In the genomic region with DNA sequence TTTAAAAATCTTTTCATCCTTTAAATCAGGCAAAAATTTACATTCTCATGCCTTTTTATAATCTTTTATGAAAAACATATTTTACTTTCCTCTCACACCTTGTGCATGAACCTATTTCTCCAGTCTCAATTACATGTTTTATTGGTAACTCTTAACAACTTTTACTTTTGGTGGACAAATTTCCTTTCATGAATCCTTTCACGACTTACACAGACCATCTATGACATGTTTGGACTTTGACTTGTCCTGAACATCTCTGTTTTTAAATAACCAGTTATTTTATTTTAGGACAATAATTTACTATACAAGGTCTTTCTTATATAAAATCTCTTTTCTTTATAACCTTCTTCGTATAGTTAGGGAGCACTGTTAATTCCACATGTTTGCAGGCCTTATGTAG, we compare ENCODE assay signal across 16 cellular contexts. TPM values are rescaled to one million over a fixed set of nuclear protein-coding genes. Genes with fewer than 3 reads are reported as not detected.
DNase-seq lines count a peak whose midpoint lies in the region; FAIRE-seq and TF ChIP-seq lines count a peak whose summit lies in the region.
"Had no signal": no experiment of that assay in that cellular context is flagged by ENCODE, and none has a peak within 500 bp of the region (broad histone marks: within the 10 kb centered on the region; RNA-seq: fewer than 3 reads in every experiment).

No MANE protein-coding gene starts in this region.

- H3K27me3 ChIP-seq in HAP-1 (ENCODE audit: low read depth): no peaks in the 10 kb centered on the region
- H3K27me3 ChIP-seq: ascending aorta, gastrocnemius medialis had no signal

- POLR2A ChIA-PET in HEK293 (lab: Yijun Ruan, JAX): no interaction called here

- peaks cover 10% of the 10 kb centered on the region for H3K9me3 Mint-ChIP-seq in type B pancreatic cell

- peaks cover 4% of the 10 kb centered on the region for H3K36me3 Mint-ChIP-seq in type B pancreatic cell

- H3K4me3 ChIP-seq in HEK293 (ENCODE audit: low read depth, low read length) (no peak overlapping the region), fibroblast of the aortic adventitia (ENCODE audit: low read depth, low read length) (no peak overlapping the region), HAP-1 (no peak overlapping the region)
- H3K4me3 ChIP-seq: ascending aorta, gastrocnemius medialis had no signal

- H3K27ac Mint-ChIP-seq in type B pancreatic cell: no peak overlapping the region
- H3K27ac Mint-ChIP-seq: activated CD4-positive, alpha-beta memory T cell treated with anti-CD3 and anti-CD28 coated beads for 36 hours had no signal

- in situ Hi-C loops in HAP-1 (cut with MboI; ENCODE audit: low sequenced_read_pairs): no loop called here

- no peaks in the 10 kb centered on the region for H3K9me3 ChIP-seq in HEK293 (ENCODE audit: control insufficient read depth, insufficient read depth, low read depth, low read length)
- H3K9me3 ChIP-seq in HAP-1: peaks cover 37% of the 10 kb centered on the region
- H3K9me3 ChIP-seq: gastrocnemius medialis had no signal

- H3K4me1 ChIP-seq in HEK293 (ENCODE audit: control insufficient read depth, insufficient read depth, low read length) (no peaks in the 10 kb centered on the region), HAP-1 (no peaks in the 10 kb centered on the region)
- H3K4me1 ChIP-seq: ascending aorta, gastrocnemius medialis had no signal

- TF ChIP-seq CTCF in HEK293 (tag by site-specific recombination; IDR thresholded peaks at IDR 0.05) (no peak), fibroblast of the aortic adventitia (IDR thresholded peaks at IDR 0.05; ENCODE audit: insufficient read depth, low read length) (no peak), type B pancreatic cell (conservative IDR thresholded peaks at IDR 0.05) (no peak)

- no peak overlapping the region for H3K4me3 Mint-ChIP-seq in type B pancreatic cell
- H3K4me3 Mint-ChIP-seq: activated CD4-positive, alpha-beta memory T cell treated with anti-CD3 and anti-CD28 coated beads for 36 hours had no signal

- peak; percentile 51 for DNase-seq in DMS53 (lab: John Stamatoyannopoulos, UW)
- DNase-seq in DMS53 treated with DMSO at 0.1 percent for 48 hours (lab: John Stamatoyannopoulos, UW; ENCODE audit: unreplicated experiment): no peak
- peak; percentile 37 for DNase-seq in RCC 7860 (ENCODE audit: low spot score)
- DNase-seq in fibroblast of the aortic adventitia (ENCODE audit: low read depth): peak; percentile 9
- no peak for DNase-seq in SIG-M5 (lab: John Stamatoyannopoulos, UW)
- DNase-seq in type B pancreatic cell (ENCODE audit: extremely low spot score, unreplicated experiment): no peak
- no peak for DNase-seq in HAP-1 (ENCODE audit: low spot score in 2 of 2)
- DNase-seq: activated CD4-positive, alpha-beta memory T cell treated with anti-CD3 and anti-CD28 coated beads for 36 hours; effector CD8-positive, alpha-beta T cell; gastrocnemius medialis; posterior cingulate gyrus; stimulated activated CD4-positive, alpha-beta T cell treated with anti-CD3 and anti-CD28 coated beads, Interleukin-12 subunit alpha, Interleukin-12 subunit beta, amount 100 ng/mL, for 4 hours had no signal

- CTCF ChIA-PET in HEK293 (lab: Yijun Ruan, JAX): interaction anchor here (0.6 to 3.7 kb wide), 3 partner anchors 10 to 168 kb away, joined by 3 to 17 read pairs (median 3); no protein-coding TSS in a partner anchor

- no peak for FAIRE-seq in RCC 7860 (lab: Jason Lieb, UNC)
- FAIRE-seq: islet of Langerhans had no signal

- H3K27me3 Mint-ChIP-seq in type B pancreatic cell: no peaks in the 10 kb centered on the region
- H3K27me3 Mint-ChIP-seq: activated CD4-positive, alpha-beta memory T cell treated with anti-CD3 and anti-CD28 coated beads for 36 hours had no signal

- no peak overlapping the region for H3K27ac ChIP-seq in HEK293 (ENCODE audit: extremely low read depth, low read depth, low read length)
- H3K27ac ChIP-seq: ascending aorta, gastrocnemius medialis, RWPE1 had no signal

- no peaks in the 10 kb centered on the region for H3K36me3 ChIP-seq in HEK293 (ENCODE audit: control insufficient read depth in 2 of 2, insufficient read depth in 1 of 2, low read length in 2 of 2)
- no peaks in the 10 kb centered on the region for H3K36me3 ChIP-seq in HAP-1 (replicated peaks)
- H3K36me3 ChIP-seq: ascending aorta, gastrocnemius medialis had no signal

- no peaks in the 10 kb centered on the region for H3K4me1 Mint-ChIP-seq in type B pancreatic cell (ENCODE audit: unreplicated experiment)

TF ChIP-seq in HEK293, 187 proteins besides CTCF, POLR2A, EP300 and RAD21 (continues in another document):
- peak; percentile 62; the same call in 1 of the 2 replicates for TF ChIP-seq ZNF664 (tag by site-specific recombination; IDR thresholded peaks at IDR 0.05)
- TF ChIP-seq ZNF510 (tag by site-specific recombination; IDR thresholded peaks at IDR 0.05; ENCODE audit: insufficient replicate concordance): peak; percentile 83
- TF ChIP-seq, protein P1, sequence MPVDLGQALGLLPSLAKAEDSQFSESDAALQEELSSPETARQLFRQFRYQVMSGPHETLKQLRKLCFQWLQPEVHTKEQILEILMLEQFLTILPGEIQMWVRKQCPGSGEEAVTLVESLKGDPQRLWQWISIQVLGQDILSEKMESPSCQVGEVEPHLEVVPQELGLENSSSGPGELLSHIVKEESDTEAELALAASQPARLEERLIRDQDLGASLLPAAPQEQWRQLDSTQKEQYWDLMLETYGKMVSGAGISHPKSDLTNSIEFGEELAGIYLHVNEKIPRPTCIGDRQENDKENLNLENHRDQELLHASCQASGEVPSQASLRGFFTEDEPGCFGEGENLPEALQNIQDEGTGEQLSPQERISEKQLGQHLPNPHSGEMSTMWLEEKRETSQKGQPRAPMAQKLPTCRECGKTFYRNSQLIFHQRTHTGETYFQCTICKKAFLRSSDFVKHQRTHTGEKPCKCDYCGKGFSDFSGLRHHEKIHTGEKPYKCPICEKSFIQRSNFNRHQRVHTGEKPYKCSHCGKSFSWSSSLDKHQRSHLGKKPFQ (tag by site-specific recombination; IDR thresholded peaks at IDR 0.05): no peak
- no peak for TF ChIP-seq SALL2 (tag by site-specific recombination; IDR thresholded peaks at IDR 0.05; ENCODE audit: borderline replicate concordance)
- TF ChIP-seq SCRT1 (tag by site-specific recombination; IDR thresholded peaks at IDR 0.05; ENCODE audit: borderline replicate concordance): no peak
- peak; percentile 76 for TF ChIP-seq ZNF558 (tag by site-specific recombination; IDR thresholded peaks at IDR 0.05)
- TF ChIP-seq, protein P2, sequence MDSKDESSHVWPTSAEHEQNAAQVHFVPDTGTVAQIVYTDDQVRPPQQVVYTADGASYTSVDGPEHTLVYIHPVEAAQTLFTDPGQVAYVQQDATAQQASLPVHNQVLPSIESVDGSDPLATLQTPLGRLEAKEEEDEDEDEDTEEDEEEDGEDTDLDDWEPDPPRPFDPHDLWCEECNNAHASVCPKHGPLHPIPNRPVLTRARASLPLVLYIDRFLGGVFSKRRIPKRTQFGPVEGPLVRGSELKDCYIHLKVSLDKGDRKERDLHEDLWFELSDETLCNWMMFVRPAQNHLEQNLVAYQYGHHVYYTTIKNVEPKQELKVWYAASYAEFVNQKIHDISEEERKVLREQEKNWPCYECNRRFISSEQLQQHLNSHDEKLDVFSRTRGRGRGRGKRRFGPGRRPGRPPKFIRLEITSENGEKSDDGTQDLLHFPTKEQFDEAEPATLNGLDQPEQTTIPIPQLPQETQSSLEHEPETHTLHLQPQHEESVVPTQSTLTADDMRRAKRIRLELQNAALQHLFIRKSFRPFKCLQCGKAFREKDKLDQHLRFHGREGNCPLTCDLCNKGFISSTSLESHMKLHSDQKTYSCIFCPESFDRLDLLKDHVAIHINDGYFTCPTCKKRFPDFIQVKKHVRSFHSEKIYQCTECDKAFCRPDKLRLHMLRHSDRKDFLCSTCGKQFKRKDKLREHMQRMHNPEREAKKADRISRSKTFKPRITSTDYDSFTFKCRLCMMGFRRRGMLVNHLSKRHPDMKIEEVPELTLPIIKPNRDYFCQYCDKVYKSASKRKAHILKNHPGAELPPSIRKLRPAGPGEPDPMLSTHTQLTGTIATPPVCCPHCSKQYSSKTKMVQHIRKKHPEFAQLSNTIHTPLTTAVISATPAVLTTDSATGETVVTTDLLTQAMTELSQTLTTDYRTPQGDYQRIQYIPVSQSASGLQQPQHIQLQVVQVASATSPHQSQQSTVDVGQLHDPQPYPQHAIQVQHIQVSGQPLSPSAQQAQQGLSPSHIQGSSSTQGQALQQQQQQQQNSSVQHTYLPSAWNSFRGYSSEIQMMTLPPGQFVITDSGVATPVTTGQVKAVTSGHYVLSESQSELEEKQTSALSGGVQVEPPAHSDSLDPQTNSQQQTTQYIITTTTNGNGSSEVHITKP (tag by site-specific recombination; IDR thresholded peaks at IDR 0.05): no peak
- TF ChIP-seq ZNF660 (tag by site-specific recombination; IDR thresholded peaks at IDR 0.05): peak; percentile 41; the same call in 1 of the 2 replicates
- no peak for TF ChIP-seq ZSCAN23 (tag by site-specific recombination; IDR thresholded peaks at IDR 0.05)
- peak; percentile 84 for TF ChIP-seq PRDM1 (tag by site-specific recombination; IDR thresholded peaks at IDR 0.05)
- 0 out of 2 replicates have a peak, but pooled peaks have one; percentile 17 for TF ChIP-seq ZSCAN30 (tag by site-specific recombination; IDR thresholded peaks at IDR 0.05)
- TF ChIP-seq ZNF335 (tag by site-specific recombination; conservative IDR thresholded peaks at IDR 0.05): no peak
- TF ChIP-seq ZBTB7A (tag by site-specific recombination; IDR thresholded peaks at IDR 0.05; ENCODE audit: low read depth): no peak
- TF ChIP-seq ZNF626 (tag by site-specific recombination; IDR thresholded peaks at IDR 0.05): peak; percentile 98
- TF ChIP-seq KLF1 (tag by site-specific recombination; IDR thresholded peaks at IDR 0.05): no peak
- TF ChIP-seq ZNF791 (tag by site-specific recombination; IDR thresholded peaks at IDR 0.05): no peak

RNA-seq across cellular contexts. Expression of a gene that starts 26.5 kb away (rescaled TPM):
- 12.8 and 17.1 TPM in 2 replicates for total RNA-seq in fibroblast of the aortic adventitia (ENCODE audit: low replicate concordance)
- 22.8 and 23.5 TPM in 2 replicates for total RNA-seq in type B pancreatic cell (ENCODE audit: low replicate concordance)

Comparison
In these comparisons a context has a peak if more than half of its experiments do, and no peak if none do; other contexts are left out.
1. DNase-seq: peak in DMS53 (single experiment), RCC 7860 (single experiment) and fibroblast of the aortic adventitia (single experiment); none in DMS53 treated with DMSO at 0.1 percent for 48 hours (single experiment), SIG-M5 (single experiment), type B pancreatic cell (single experiment) and HAP-1 (0 of 2).